11 cellular contexts compared by ENCODE assay signal in the genomic region with DNA sequence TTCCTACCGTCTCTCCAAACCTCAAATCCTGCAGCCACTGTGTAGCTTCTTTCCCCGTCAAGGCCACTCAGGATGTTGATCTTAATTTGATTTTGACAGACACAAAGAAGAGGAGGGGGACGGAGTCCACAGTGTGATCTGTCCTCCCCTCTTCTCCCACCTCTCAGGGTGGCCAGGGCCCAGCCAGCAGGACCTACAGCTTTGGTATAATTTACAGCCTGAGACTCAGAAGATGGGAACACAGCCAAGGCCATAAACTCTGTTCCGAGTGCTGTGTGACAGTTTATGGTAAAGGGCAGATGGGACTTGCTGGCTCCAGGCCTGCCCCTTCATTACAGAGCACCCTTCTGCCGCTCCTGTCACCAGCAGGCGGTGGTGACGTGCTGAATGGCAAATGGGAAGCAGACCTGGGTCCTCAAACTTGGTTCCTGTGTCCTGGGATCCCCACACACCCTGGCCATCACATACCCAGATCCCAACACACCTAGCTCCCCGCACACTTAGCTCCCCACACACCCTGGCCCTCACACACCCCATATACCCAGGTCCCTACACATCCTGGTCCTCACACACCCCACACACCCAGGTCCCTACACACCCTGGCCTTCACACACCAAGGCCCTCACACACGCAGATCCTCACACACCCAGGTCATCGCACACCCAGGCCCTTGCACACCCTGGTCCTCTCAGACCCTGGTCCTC.
DNase-seq lines count a peak whose midpoint lies in the region; ATAC-seq and TF ChIP-seq lines count a peak whose summit lies in the region.
"Had no signal": no experiment of that assay in that cellular context is flagged by ENCODE, and none has a peak within 500 bp of the region (broad histone marks: within the 10 kb centered on the region; RNA-seq: fewer than 3 reads in every experiment).

No MANE protein-coding gene starts in this region.

- H3K27ac Mint-ChIP-seq in activated T-cell treated with anti-CD3 and anti-CD28 coated beads, Interleukin-2, amount 50 U/mL, for 24 hours: peak overlapping the region; percentile 95

- no peaks in the 10 kb centered on the region for H3K27me3 Mint-ChIP-seq in activated T-cell treated with anti-CD3 and anti-CD28 coated beads, Interleukin-2, amount 50 U/mL, for 24 hours

- H3K4me3 ChIP-seq in thymus (ENCODE audit: low read length) (no peak overlapping the region), suprapubic skin (no peak overlapping the region)
- H3K4me3 ChIP-seq: ovary had no signal

- peak overlapping the region; percentile 55 for H3K27ac ChIP-seq in thymus (ENCODE audit: low read depth)
- H3K27ac ChIP-seq in suprapubic skin: no peak overlapping the region
- H3K27ac ChIP-seq: ovary had no signal

- peaks cover 6% of the 10 kb centered on the region for H3K36me3 Mint-ChIP-seq in activated T-cell treated with anti-CD3 and anti-CD28 coated beads, Interleukin-2, amount 50 U/mL, for 24 hours (ENCODE audit: low read depth)

- H3K4me3 Mint-ChIP-seq in activated T-cell treated with anti-CD3 and anti-CD28 coated beads, Interleukin-2, amount 50 U/mL, for 24 hours: peak overlapping the region; percentile 68

- peaks cover 73% of the 10 kb centered on the region for H3K4me1 Mint-ChIP-seq in activated T-cell treated with anti-CD3 and anti-CD28 coated beads, Interleukin-2, amount 50 U/mL, for 24 hours (ENCODE audit: low read depth)

- peaks cover 9% of the 10 kb centered on the region for H3K9me3 Mint-ChIP-seq in activated T-cell treated with anti-CD3 and anti-CD28 coated beads, Interleukin-2, amount 50 U/mL, for 24 hours

- H3K9me3 ChIP-seq in thymus (ENCODE audit: control insufficient read depth): no peaks in the 10 kb centered on the region
- no peaks in the 10 kb centered on the region for H3K9me3 ChIP-seq in suprapubic skin
- H3K9me3 ChIP-seq: ovary had no signal

- H3K36me3 ChIP-seq in thymus (ENCODE audit: control insufficient read depth, insufficient read depth) (no peaks in the 10 kb centered on the region), suprapubic skin (no peaks in the 10 kb centered on the region)
- H3K36me3 ChIP-seq: ovary had no signal

- DNase-seq in activated T-cell treated with anti-CD3 and anti-CD28 coated beads, Interleukin-2, amount 50 U/mL, for 24 hours: no peak
- DNase-seq in activated T-cell treated with anti-CD3 and anti-CD28 coated beads for 4 hours (no peak), NCI-H69 (lab: John Stamatoyannopoulos, UW) (peak; percentile 94), suprapubic skin (ENCODE audit: low spot score in 2 of 2) (no peak)
- DNase-seq in stimulated activated CD4-positive, alpha-beta T cell treated with anti-CD3 and anti-CD28 coated beads, Interleukin-2, amount 100 ng/mL, for 48 hours: no peak
- DNase-seq: AML-193; stimulated activated naive CD4-positive, alpha-beta T cell had no signal

- WGBS in thymus: 96% methylated on average over 10 of the region's 10 CpGs
- WGBS in suprapubic skin: 86% methylated on average over 7 of the region's 10 CpGs

- H3K4me1 ChIP-seq in thymus (ENCODE audit: control insufficient read depth, insufficient read depth, low read length) (peaks cover 8% of the 10 kb centered on the region), suprapubic skin (peaks cover 8% of the 10 kb centered on the region)

- TF ChIP-seq CTCF in suprapubic skin (IDR thresholded peaks at IDR 0.05): no peak

- H3K27me3 ChIP-seq in thymus (ENCODE audit: control insufficient read depth, insufficient read depth) (no peaks in the 10 kb centered on the region), suprapubic skin (no peaks in the 10 kb centered on the region)
- H3K27me3 ChIP-seq: ovary had no signal

- no peak for TF ChIP-seq POLR2A in suprapubic skin (IDR thresholded peaks at IDR 0.05)

- ATAC-seq in esophagus mucosa (peak; percentile 9), HG02610 (IDR thresholded peaks at IDR 0.05; ENCODE audit: unreplicated experiment) (no peak)

- TF ChIP-seq EP300 in suprapubic skin (IDR thresholded peaks at IDR 0.05): no peak
